16 cellular contexts compared by ENCODE assay signal in the genomic region with DNA sequence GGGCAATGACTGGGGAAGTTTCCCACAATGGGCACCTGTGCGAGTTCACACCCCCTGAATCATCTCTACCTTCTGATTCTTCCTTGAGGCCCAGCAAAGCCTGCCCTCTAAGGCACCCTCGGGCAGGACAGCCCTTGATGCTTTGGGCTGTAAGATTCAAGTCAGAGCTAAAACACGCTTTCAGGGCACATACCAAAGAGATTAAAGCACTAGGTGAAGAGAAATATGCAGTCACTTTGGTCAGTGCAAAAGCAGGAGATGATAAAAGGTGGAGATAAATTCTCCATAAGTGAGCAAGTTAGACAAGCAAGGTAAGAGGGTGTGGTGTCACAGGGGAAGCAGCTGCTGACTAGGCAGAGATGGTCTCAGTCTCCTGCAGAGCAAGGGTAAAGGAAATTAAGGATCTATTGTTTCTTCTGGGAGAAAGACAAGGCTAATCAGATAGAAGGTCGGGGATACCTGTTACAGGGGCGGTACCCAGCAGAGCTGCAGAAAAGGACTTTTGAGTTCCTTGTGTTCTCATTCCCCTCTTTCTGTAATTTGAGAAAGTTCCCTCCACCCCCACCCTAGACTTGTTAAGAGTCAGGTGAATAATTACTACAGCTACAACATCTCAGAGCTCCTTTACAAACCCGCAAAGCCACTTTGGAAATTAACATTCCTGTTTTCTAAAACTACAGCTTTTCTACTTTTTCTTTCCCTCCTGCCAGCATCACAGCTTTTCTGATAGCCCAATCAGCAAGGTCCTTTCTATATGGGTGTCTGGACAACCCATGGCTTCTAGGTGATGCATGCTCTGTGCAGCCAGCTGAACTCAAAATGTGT. TPM values are rescaled to one million over a fixed set of nuclear protein-coding genes. Genes with fewer than 3 reads are reported as not detected.
A peak's percentile ranks its signal among the peaks of the same experiment; 100 is the strongest.
DNase-seq lines count a peak whose midpoint lies in the region; ATAC-seq and TF ChIP-seq lines count a peak whose summit lies in the region.
"Had no signal": no experiment of that assay in that cellular context is flagged by ENCODE, and none has a peak within 500 bp of the region (broad histone marks: within the 10 kb centered on the region; RNA-seq: fewer than 3 reads in every experiment).

No MANE protein-coding gene starts in this region.

- CTCF ChIA-PET in PC-9 (lab: Charles Lee) = interaction anchor here (0.6 to 1.4 kb wide), 2 partner anchors 62 to 144 kb away, joined by 3 to 7 read pairs; no protein-coding TSS in a partner anchor

- peak overlapping the region; percentile 80 for H3K27ac Mint-ChIP-seq in stimulated activated memory B cell treated with anti-CD40 and anti-IgM and Interleukin-4, amounts not matched to agents 10 μg/mL and 1 μg/mL and 100 μg/mL, for 72 hours

- H3K4me3 ChIP-seq in PC-9 (no peak overlapping the region), brain microvascular endothelial cell (ENCODE audit: low read depth, low read length) (no peak overlapping the region)
- no peak overlapping the region for H3K4me3 ChIP-seq in effector memory CD4-positive, alpha-beta T cell (ENCODE audit: insufficient read depth, low read depth, low read length, poor library complexity, severe bottlenecking)
- H3K4me3 ChIP-seq: lung, psoas muscle, stomach had no signal

- no peaks in the 10 kb centered on the region for H3K27me3 ChIP-seq in PC-9 (ENCODE audit: insufficient read depth, low read depth)
- H3K27me3 ChIP-seq in effector memory CD4-positive, alpha-beta T cell (replicated peaks; ENCODE audit: control insufficient read depth, insufficient read depth, low read length, poor library complexity, severe bottlenecking) = no peaks in the 10 kb centered on the region
- H3K27me3 ChIP-seq in brain microvascular endothelial cell (replicated peaks) = no peaks in the 10 kb centered on the region
- H3K27me3 ChIP-seq: stomach had no signal

- no peak overlapping the region for H2AFZ ChIP-seq in PC-9

- no peaks in the 10 kb centered on the region for H3K9me2 ChIP-seq in PC-9 (ENCODE audit: insufficient read depth)

- H4K20me1 ChIP-seq in PC-9 (ENCODE audit: insufficient read depth) = no peaks in the 10 kb centered on the region

- in situ Hi-C loops in brain microvascular endothelial cell (cut with HindIII; ENCODE audit: low pct_ligation_motif_present, low sequenced_read_pairs) = no loop called here

- H3K36me3 ChIP-seq in PC-9 (ENCODE audit: low read depth) (peaks cover 8% of the 10 kb centered on the region; the same call in 1 of the 2 replicates), brain microvascular endothelial cell (replicated peaks) (peaks cover 14% of the 10 kb centered on the region)
- H3K36me3 ChIP-seq in effector memory CD4-positive, alpha-beta T cell (ENCODE audit: control insufficient read depth, insufficient read depth, low read length) = no peaks in the 10 kb centered on the region

- H3K4me1 ChIP-seq in PC-9 (replicated peaks; ENCODE audit: insufficient read depth) = peaks cover 79% of the 10 kb centered on the region
- no peaks in the 10 kb centered on the region for H3K4me1 ChIP-seq in effector memory CD4-positive, alpha-beta T cell (ENCODE audit: control insufficient read depth, insufficient read depth, low read length, poor library complexity, severe bottlenecking)

- H3K27ac ChIP-seq in PC-9 (peak overlapping the region; percentile 97), brain microvascular endothelial cell (no peak overlapping the region)
- H3K27ac ChIP-seq in effector memory CD4-positive, alpha-beta T cell (ENCODE audit: insufficient read depth, low read length, poor library complexity, severe bottlenecking) = no peak overlapping the region
- H3K27ac ChIP-seq: psoas muscle, stomach had no signal

- BruUV-seq in PC-9 (replicated peaks; lab: Mats Ljungman, UMichigan) = TSS peak; percentile 66

- H3K4me1 Mint-ChIP-seq in stimulated activated memory B cell treated with anti-CD40 and anti-IgM and Interleukin-4, amounts not matched to agents 10 μg/mL and 1 μg/mL and 100 μg/mL, for 72 hours = peaks cover 44% of the 10 kb centered on the region

- H3K9me3 Mint-ChIP-seq in stimulated activated memory B cell treated with anti-CD40 and anti-IgM and Interleukin-4, amounts not matched to agents 10 μg/mL and 1 μg/mL and 100 μg/mL, for 72 hours = no peaks in the 10 kb centered on the region

- POLR2A ChIA-PET in PC-9 (lab: Charles Lee; ENCODE audit: unreplicated experiment) = interaction anchor here (0.6 kb wide), 2 partner anchors 45 to 401 kb away, joined by 4 to 5 read pairs; no protein-coding TSS in a partner anchor

- no peaks in the 10 kb centered on the region for H3K9me3 ChIP-seq in PC-9 (ENCODE audit: insufficient read depth, low read depth)
- H3K9me3 ChIP-seq in effector memory CD4-positive, alpha-beta T cell (ENCODE audit: control insufficient read depth, low read length) = no peaks in the 10 kb centered on the region
- H3K9me3 ChIP-seq: psoas muscle, stomach had no signal

- TF ChIP-seq CTCF in PC-9 (conservative IDR thresholded peaks at IDR 0.05) = no peak
- no peak for TF ChIP-seq CTCF in brain microvascular endothelial cell (IDR thresholded peaks at IDR 0.05; ENCODE audit: low read depth, low read length, missing control alignments)

- peaks cover 49% of the 10 kb centered on the region for H3K36me3 Mint-ChIP-seq in stimulated activated memory B cell treated with anti-CD40 and anti-IgM and Interleukin-4, amounts not matched to agents 10 μg/mL and 1 μg/mL and 100 μg/mL, for 72 hours

- DNase-seq in HPDE6-E6E7 (ENCODE audit: extremely low spot score) (peak; percentile 82), PC-9 (peak; percentile 80 to 98), iPS-NIHi7 (ENCODE audit: extremely low spot score) (peak; percentile 67), NCI-H2029 (lab: John Stamatoyannopoulos, UW) (no peak), brain microvascular endothelial cell (no peak)
- no peak for DNase-seq in effector memory CD4-positive, alpha-beta T cell
- DNase-seq in activated naive CD4-positive, alpha-beta T cell (lab: John Stamatoyannopoulos, UW) = no peak
- DNase-seq: activated CD8-positive, alpha-beta memory T cell treated with anti-CD3 and anti-CD28 coated beads for 24 hours; activated naive CD4-positive, alpha-beta T cell treated with anti-CD3 and anti-CD28 coated beads, Interleukin-2, amount 50 U/mL, for 16 hours; NCI-H2081 treated with DMSO at 0.1 percent for 48 hours; PC-3; psoas muscle; stimulated activated CD4-positive, alpha-beta T cell treated with anti-CD3 and anti-CD28 coated beads, Interleukin-4, amount 100 ng/mL, for 4 hours; stomach had no signal

- peaks cover 61% of the 10 kb centered on the region for H3F3A ChIP-seq in PC-9 (ENCODE audit: insufficient read depth, low read depth)

- no peaks in the 10 kb centered on the region for H3K27me3 Mint-ChIP-seq in stimulated activated memory B cell treated with anti-CD40 and anti-IgM and Interleukin-4, amounts not matched to agents 10 μg/mL and 1 μg/mL and 100 μg/mL, for 72 hours

- intact Hi-C loops in PC-9 (cut with micrococcal nuclease; ENCODE audit: unreplicated experiment) = loop anchor here (1.0 to 5.0 kb wide), 8 partner anchors 18 to 98 kb away; no protein-coding TSS in a partner anchor

- H3K4me3 Mint-ChIP-seq in stimulated activated memory B cell treated with anti-CD40 and anti-IgM and Interleukin-4, amounts not matched to agents 10 μg/mL and 1 μg/mL and 100 μg/mL, for 72 hours = no peak overlapping the region

- no peak for ATAC-seq in stimulated activated memory B cell treated with anti-CD40 and anti-IgM and Interleukin-4, amounts not matched to agents 10 μg/mL and 1 μg/mL and 100 μg/mL, for 72 hours
- ATAC-seq: PC-3, psoas muscle had no signal

- H3K4me2 ChIP-seq in PC-9 = peak overlapping the region; percentile 75

- peaks cover 28% of the 10 kb centered on the region for H3K79me2 ChIP-seq in PC-9 (ENCODE audit: low read depth)

RNA-seq across cellular contexts. Expression of a gene that starts 26.4 kb away (rescaled TPM):
- 202 and 215 TPM in 2 replicates for total RNA-seq in PC-9 (2021)

Comparison
In these comparisons a context has a peak if more than half of its experiments do, and no peak if none do; other contexts are left out.
1. DNase-seq: peak in HPDE6-E6E7 (single experiment), PC-9 (2 of 2) and iPS-NIHi7 (single experiment); none in effector memory CD4-positive, alpha-beta T cell (0 of 3), NCI-H2029 (single experiment), activated naive CD4-positive, alpha-beta T cell (0 of 4) and brain microvascular endothelial cell (single experiment).